Comparison of ENCODE assay signal across 11 cellular contexts in the genomic region with DNA sequence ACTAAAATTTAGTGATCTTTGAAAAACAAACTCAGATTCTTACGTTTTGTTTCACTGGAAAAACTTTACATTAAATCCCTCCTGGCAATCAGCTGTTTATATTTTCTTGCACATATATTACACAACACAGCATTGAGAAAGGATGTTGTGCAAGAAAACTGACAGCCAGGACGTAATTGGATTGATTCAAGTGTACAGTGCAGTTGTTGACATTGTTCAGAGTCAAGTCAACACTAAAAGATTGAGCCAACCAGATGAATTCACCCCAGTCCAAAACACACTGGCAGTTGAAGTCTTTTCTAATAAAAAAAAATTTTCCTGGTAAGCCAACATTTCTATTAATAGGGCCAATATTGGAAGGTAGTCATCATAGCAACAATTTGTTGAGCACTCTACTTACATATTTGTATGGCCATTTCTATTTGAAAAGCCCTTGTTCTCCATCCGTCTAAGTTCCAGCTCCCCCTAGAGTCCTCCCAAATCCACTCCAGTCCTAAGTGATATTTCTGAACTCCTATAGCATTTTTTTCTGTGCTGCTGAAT. TPM values are rescaled to one million over a fixed set of nuclear protein-coding genes. Genes with fewer than 3 reads are reported as not detected.
A peak's percentile ranks its signal among the peaks of the same experiment; 100 is the strongest.
DNase-seq lines count a peak whose midpoint lies in the region; TF ChIP-seq lines count a peak whose summit lies in the region.
"Had no signal": no experiment of that assay in that cellular context is flagged by ENCODE, and none has a peak within 500 bp of the region (broad histone marks: within the 10 kb centered on the region; RNA-seq: fewer than 3 reads in every experiment).

No MANE protein-coding gene starts in this region.

- no peak overlapping the region for H2AFZ ChIP-seq in PC-9

- H3K79me2 ChIP-seq in PC-9 (ENCODE audit: low read depth) = no peaks in the 10 kb centered on the region

- POLR2A ChIA-PET in PC-9 (lab: Charles Lee; ENCODE audit: unreplicated experiment) = no interaction called here

- H4K20me1 ChIP-seq in PC-9 (ENCODE audit: insufficient read depth) = no peaks in the 10 kb centered on the region

- peak overlapping the region; percentile 7; the same call in 1 of the 2 replicates for H3K27ac ChIP-seq in PC-9
- no peak overlapping the region for H3K27ac ChIP-seq in tibial nerve
- H3K27ac ChIP-seq in ovary = no peak overlapping the region

- TF ChIP-seq EP300 in tibial nerve (IDR thresholded peaks at IDR 0.05) (peak; percentile 48 to 77), ovary (IDR thresholded peaks at IDR 0.05) (no peak)

- H3K4me3 ChIP-seq in PC-9 = no peak overlapping the region
- H3K4me3 ChIP-seq in tibial nerve = no peak overlapping the region
- no peak overlapping the region for H3K4me3 ChIP-seq in ovary

- H3K36me3 ChIP-seq in PC-9 (ENCODE audit: low read depth) = no peaks in the 10 kb centered on the region
- H3K36me3 ChIP-seq in tibial nerve = no peaks in the 10 kb centered on the region
- no peaks in the 10 kb centered on the region for H3K36me3 ChIP-seq in ovary

- H3K9me3 ChIP-seq in PC-9 (ENCODE audit: insufficient read depth, low read depth) (no peaks in the 10 kb centered on the region), tibial nerve (no peaks in the 10 kb centered on the region), ovary (no peaks in the 10 kb centered on the region)

- WGBS in tibial nerve, 2 donors = 28 to 30% methylated on average over 3 of the region's 3 CpGs
- WGBS in ovary, 3 donors = 17 to 39% (median 28%) methylated on average over 3 of the region's 3 CpGs

- peaks cover 7% of the 10 kb centered on the region; the same call in 1 of the 2 replicates for H3F3A ChIP-seq in PC-9 (ENCODE audit: insufficient read depth, low read depth)

- peak; percentile 43 for TF ChIP-seq CTCF in PC-9 (conservative IDR thresholded peaks at IDR 0.05)
- peak in 1 of 5 experiments; percentile 20 for TF ChIP-seq CTCF in tibial nerve (IDR thresholded peaks at IDR 0.05)
- TF ChIP-seq CTCF in ovary (IDR thresholded peaks at IDR 0.05) = no peak

- intact Hi-C loops in PC-9 (cut with micrococcal nuclease; ENCODE audit: unreplicated experiment) = no loop called here
- intact Hi-C loops in ovary (cut with DNase I) = no loop called here

- H3K4me1 ChIP-seq in PC-9 (replicated peaks; ENCODE audit: insufficient read depth) = peaks cover 34% of the 10 kb centered on the region
- H3K4me1 ChIP-seq in tibial nerve = peaks cover 0 to 7% (median 0%) of the 10 kb centered on the region in 4 donors
- no peaks in the 10 kb centered on the region for H3K4me1 ChIP-seq in ovary (ENCODE audit: insufficient read depth)

- H3K9me2 ChIP-seq in PC-9 (ENCODE audit: insufficient read depth) = no peaks in the 10 kb centered on the region

- CTCF ChIA-PET in PC-9 (lab: Charles Lee) = no interaction called here

- DNase-seq in SIG-M5 treated with dmso at 0.1 percent for 504 hours (lab: John Stamatoyannopoulos, UW; ENCODE audit: unreplicated experiment) (peak; percentile 43), SIG-M5 (lab: John Stamatoyannopoulos, UW) (no peak), PC-9 (peak in 1 of 2 experiments; percentile 73), fibroblast of the conjunctiva (ENCODE audit: low read depth) (peak; percentile 77), tibial nerve (ENCODE audit: low spot score in 2 of 2) (peak in 1 of 2 donors; percentile 19), SK-N-DZ (ENCODE audit: low spot score) (no peak), ovary (no peak)
- DNase-seq in activated CD4-positive, CD25-positive, alpha-beta regulatory T cell treated with anti-CD3 and anti-CD28 coated beads, Interleukin-2, amount 50 U/mL, for 72 hours = no peak
- DNase-seq: C1 segment of cervical spinal cord, NCI-H1930, right cardiac atrium had no signal

- no peaks in the 10 kb centered on the region for H3K27me3 ChIP-seq in PC-9 (ENCODE audit: insufficient read depth, low read depth)
- no peaks in the 10 kb centered on the region for H3K27me3 ChIP-seq in tibial nerve
- H3K27me3 ChIP-seq in ovary = no peaks in the 10 kb centered on the region

- no peak overlapping the region for H3K4me2 ChIP-seq in PC-9

- no peak for TF ChIP-seq POLR2A in tibial nerve (IDR thresholded peaks at IDR 0.05)
- TF ChIP-seq POLR2A in ovary (IDR thresholded peaks at IDR 0.05) = no peak

- BruUV-seq in PC-9 (replicated peaks; lab: Mats Ljungman, UMichigan) = no TSS peak

RNA-seq across cellular contexts. Expression of a gene that starts 20.9 kb away (rescaled TPM):
- 0.65 and 1.6 TPM in 2 replicates for total RNA-seq in PC-9 (2021)
- total RNA-seq in tibial nerve = 1 to 10 TPM in 2 of 4 donors, under 1 TPM in 1, not detected in 1; 0.84 to 1.5 (median 1.4) TPM
- not detected in 2 replicates for polyA plus RNA-seq in SK-N-DZ (2014; cell fraction: cytosol; rRNA removed)
- not detected in 2 replicates for polyA plus RNA-seq in SK-N-DZ (2014; cell fraction: nucleus; rRNA removed)
- total RNA-seq in ovary = 1 to 10 TPM in 4 of 7 donors, under 1 TPM in 2, not detected in 1; 0.28 to 5.0 (median 1.3) TPM
- 1 to 10 TPM in 1 of 2 donors, under 1 TPM in 1; 0.34 to 1.2 TPM for polyA plus RNA-seq in ovary

RNA-seq across cellular contexts. Expression of a gene that starts 22.9 kb away (rescaled TPM):
- total RNA-seq in PC-9 (2021) = 1.2 TPM in 1 of 2 replicates, not detected in the other
- 1 to 10 TPM in 3 of 4 donors, under 1 TPM in 1; 0.44 to 4.9 (median 2.0) TPM for total RNA-seq in tibial nerve
- polyA plus RNA-seq in SK-N-DZ (2014; cell fraction: cytosol; rRNA removed) = not detected in 2 replicates
- not detected in 2 replicates for polyA plus RNA-seq in SK-N-DZ (2014; cell fraction: nucleus; rRNA removed)
- 1 to 10 TPM in 4 of 7 donors, under 1 TPM in 3; 0.59 to 4.9 (median 1.4) TPM for total RNA-seq in ovary
- polyA plus RNA-seq in ovary = 1 to 10 TPM; 1.0 to 7.2 TPM

Comparison
In these comparisons a context has a peak if more than half of its experiments do, and no peak if none do; other contexts are left out.
1. DNase-seq: peak in SIG-M5 treated with dmso at 0.1 percent for 504 hours (single experiment) and fibroblast of the conjunctiva (single experiment); none in SIG-M5 (single experiment), SK-N-DZ (single experiment), activated CD4-positive, CD25-positive, alpha-beta regulatory T cell treated with anti-CD3 and anti-CD28 coated beads, Interleukin-2, amount 50 U/mL, for 72 hours (single experiment) and ovary (0 of 5).